8 cellular contexts compared by ENCODE assay signal in the genomic region with DNA sequence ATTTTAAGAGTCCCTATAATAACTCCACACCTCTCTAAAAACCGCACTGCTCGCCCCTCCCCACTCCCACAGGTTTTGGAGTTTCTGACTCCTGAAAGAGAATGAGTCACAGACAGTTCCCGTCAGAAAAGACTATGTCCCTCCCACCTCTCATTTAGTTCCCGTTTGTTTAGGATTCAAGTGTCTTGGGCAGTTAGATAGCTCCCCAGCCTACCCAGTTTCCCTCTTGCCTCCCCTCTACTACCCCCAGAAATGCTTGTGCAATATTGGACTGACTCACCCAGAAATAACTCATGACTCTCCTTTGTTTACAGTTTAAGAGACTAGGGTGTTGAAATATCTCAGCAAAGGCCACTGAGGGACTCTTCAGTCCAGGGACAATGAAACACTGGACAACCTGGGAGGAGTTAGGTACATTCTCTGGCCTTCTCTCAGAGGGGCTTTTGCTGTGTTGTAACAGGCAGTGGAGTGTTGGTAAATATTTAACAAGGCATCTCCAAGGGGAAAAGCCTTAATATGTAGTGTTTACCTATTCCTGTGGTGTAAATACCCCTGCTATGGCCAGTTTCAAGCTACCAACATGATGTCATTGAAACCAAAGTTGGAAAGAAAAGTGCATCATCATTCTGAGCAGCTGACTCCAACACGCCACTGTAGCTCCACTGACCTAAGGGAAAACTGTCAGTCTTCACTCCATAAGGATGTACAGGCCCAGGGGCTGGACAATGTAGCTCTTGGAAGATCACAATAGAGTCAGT.
DNase-seq lines count a peak whose midpoint lies in the region; ATAC-seq and TF ChIP-seq lines count a peak whose summit lies in the region.

No MANE protein-coding gene starts in this region.

- DNase-seq in BJ (ENCODE audit: low read depth) (peak; percentile 100), LoVo (ENCODE audit: low spot score) (peak; percentile 99), coronary artery (ENCODE audit: low spot score) (peak; percentile 91), mesenchymal stem cell (peak; percentile 100), nephron progenitor cell (no peak)
- peak; percentile 54 for DNase-seq in activated CD4-positive, CD25-positive, alpha-beta regulatory T cell treated with anti-CD3 and anti-CD28 coated beads, Interleukin-2, amount 50 U/mL, for 72 hours
- DNase-seq in stimulated activated CD8-positive, alpha-beta memory T cell treated with anti-CD3 and anti-CD28 coated beads, Interleukin-15, amount 100 ng/mL, for 48 hours (ENCODE audit: low read depth in 2 of 2): peak; percentile 66 to 78

- H3K4me3 ChIP-seq in BJ (ENCODE audit: low read depth, low read length) (no peak overlapping the region), coronary artery (peak overlapping the region; percentile 3), mesenchymal stem cell (ENCODE audit: insufficient read depth in 1 of 2, low read depth in 1 of 2, low read length in 2 of 2) (no peak overlapping the region)

- H3K27ac ChIP-seq in coronary artery: peak overlapping the region; percentile 86 to 92
- H3K27ac ChIP-seq in mesenchymal stem cell (ENCODE audit: low read length, poor library complexity, severe bottlenecking): peak overlapping the region; percentile 80

- peak overlapping the region; percentile 87 for H3K9ac ChIP-seq in mesenchymal stem cell (ENCODE audit: low read length)

- H3K4me3 Mint-ChIP-seq in nephron progenitor cell: no peak overlapping the region

- WGBS in mesenchymal stem cell: 2% methylated on average over 5 of the region's 5 CpGs

- H3K4ac ChIP-seq in mesenchymal stem cell (ENCODE audit: low read depth in 1 of 2, low read length in 2 of 2): peak overlapping the region in 1 of 2 experiments; percentile 77

- CTCF ChIA-PET in BJ (lab: Yijun Ruan, JAX): interaction anchor here (0.6 to 1.4 kb wide), 4 partner anchors 105 to 124 kb away, joined by 3 to 5 read pairs (median 4); no protein-coding TSS in a partner anchor

- POLR2A ChIA-PET in BJ (lab: Charles Lee): interaction anchor here (0.6 to 1.4 kb wide), 4 partner anchors 78 to 100 kb away, joined by 3 to 5 read pairs (median 4); no protein-coding TSS in a partner anchor

- H4K91ac ChIP-seq in mesenchymal stem cell (ENCODE audit: low read length): no peak overlapping the region

- no peak for TF ChIP-seq CTCF in BJ (IDR thresholded peaks at IDR 0.05; ENCODE audit: insufficient read depth, low read depth, low read length)
- TF ChIP-seq CTCF in coronary artery (IDR thresholded peaks at IDR 0.05): no peak
- no peak for TF ChIP-seq CTCF in nephron progenitor cell (IDR thresholded peaks at IDR 0.05)

- no peak overlapping the region for H3K14ac ChIP-seq in mesenchymal stem cell (ENCODE audit: low read length in 2 of 2)

- peak overlapping the region; percentile 2 for H2AK5ac ChIP-seq in mesenchymal stem cell (ENCODE audit: low read length, severe bottlenecking)

- peaks cover 10% of the 10 kb centered on the region for H3K79me1 ChIP-seq in mesenchymal stem cell (replicated peaks; ENCODE audit: low read length, poor library complexity, severe bottlenecking)

- peak overlapping the region; percentile 89 for H2BK120ac ChIP-seq in mesenchymal stem cell (ENCODE audit: low read depth, low read length)

- no peak overlapping the region for H2BK5ac ChIP-seq in mesenchymal stem cell (ENCODE audit: low read depth, low read length, poor library complexity, severe bottlenecking)

- no peak overlapping the region for H2AFZ ChIP-seq in mesenchymal stem cell (ENCODE audit: low read depth, low read length)

- peak overlapping the region in 1 of 2 experiments; percentile 54 for H2BK12ac ChIP-seq in mesenchymal stem cell (ENCODE audit: low read length in 2 of 2)

- H3K9me3 Mint-ChIP-seq in nephron progenitor cell: peaks cover 11% of the 10 kb centered on the region

- H3K27ac Mint-ChIP-seq in nephron progenitor cell: no peak overlapping the region

- peak overlapping the region; percentile 0 to 81 for H3K18ac ChIP-seq in mesenchymal stem cell (ENCODE audit: low read depth in 1 of 2, low read length in 2 of 2)

- no peak overlapping the region for H2BK15ac ChIP-seq in mesenchymal stem cell (ENCODE audit: low read depth, poor library complexity, severe bottlenecking)

- H3K23ac ChIP-seq in mesenchymal stem cell (ENCODE audit: low read length in 2 of 2): no peak overlapping the region

- H3K36me3 Mint-ChIP-seq in nephron progenitor cell (ENCODE audit: low read depth): peaks cover 20% of the 10 kb centered on the region

- H3K27me3 Mint-ChIP-seq in nephron progenitor cell (ENCODE audit: low read depth, poor library complexity): no peaks in the 10 kb centered on the region

- H3K27me3 ChIP-seq in BJ (ENCODE audit: control insufficient read depth, insufficient read depth, low read length) (no peaks in the 10 kb centered on the region), mesenchymal stem cell (ENCODE audit: control insufficient read depth in 1 of 2, insufficient read depth in 1 of 2, low read length in 2 of 2) (no peaks in the 10 kb centered on the region)

- H3K4me1 Mint-ChIP-seq in nephron progenitor cell: peaks cover 20% of the 10 kb centered on the region

- H3K4me1 ChIP-seq in mesenchymal stem cell (ENCODE audit: control insufficient read depth, insufficient read depth, low read depth, low read length): peaks cover 16% of the 10 kb centered on the region

- peak; percentile 55 for ATAC-seq in GM21529 (IDR thresholded peaks at IDR 0.05; ENCODE audit: unreplicated experiment)

- H3K36me3 ChIP-seq in BJ (ENCODE audit: control insufficient read depth, insufficient read depth, low read length) (no peaks in the 10 kb centered on the region), mesenchymal stem cell (ENCODE audit: control insufficient read depth in 1 of 2, insufficient read depth in 2 of 2, low read depth in 1 of 2, low read length in 2 of 2) (no peaks in the 10 kb centered on the region)

- H3K9me3 ChIP-seq in mesenchymal stem cell (ENCODE audit: control insufficient read depth, low read length): no peaks in the 10 kb centered on the region

- no peak overlapping the region for H3K4me2 ChIP-seq in mesenchymal stem cell (ENCODE audit: low read length, poor library complexity, severe bottlenecking)

- H4K8ac ChIP-seq in mesenchymal stem cell (ENCODE audit: low read length): no peak overlapping the region
